ENCODE assay signal across 9 cellular contexts in genomic region chr9:114397219-114397847, GRCh38. TPM values are rescaled to one million over a fixed set of nuclear protein-coding genes. Genes with fewer than 3 reads are reported as not detected.
DNase-seq lines count a peak whose midpoint lies in the region; ATAC-seq and TF ChIP-seq lines count a peak whose summit lies in the region.
"Had no signal": no experiment of that assay in that cellular context is flagged by ENCODE, and none has a peak within 500 bp of the region (broad histone marks: within the 10 kb centered on the region; RNA-seq: fewer than 3 reads in every experiment).

No MANE protein-coding gene starts in this region.

- H3K27ac ChIP-seq in naive thymus-derived CD4-positive, alpha-beta T cell (ENCODE audit: low read depth, low read length) = peak overlapping the region; percentile 97

- intact Hi-C loops in naive thymus-derived CD4-positive, alpha-beta T cell (cut with micrococcal nuclease) = loop anchor here (1.0 to 5.0 kb wide), 2 partner anchors 9 to 35 kb away; no protein-coding TSS in a partner anchor

- no peaks in the 10 kb centered on the region for H3K27me3 ChIP-seq in naive thymus-derived CD4-positive, alpha-beta T cell (ENCODE audit: control insufficient read depth in 2 of 2, insufficient read depth in 2 of 2, low read length in 2 of 2)

- H3K4me1 ChIP-seq in naive thymus-derived CD4-positive, alpha-beta T cell (ENCODE audit: control insufficient read depth in 2 of 2, insufficient read depth in 2 of 2, low read length in 2 of 2) = peaks cover 32 to 51% of the 10 kb centered on the region in 2 donors

- H3K9me3 Mint-ChIP-seq in central memory CD8-positive, alpha-beta T cell = no peaks in the 10 kb centered on the region
- H3K9me3 Mint-ChIP-seq in naive thymus-derived CD4-positive, alpha-beta T cell = no peaks in the 10 kb centered on the region

- POLR2A ChIA-PET in naive thymus-derived CD4-positive, alpha-beta T cell (lab: Charles Lee) = interaction anchor here (0.6 to 33.2 kb wide), 7 partner anchors 14 to 1119 kb away, joined by 3 to 978 read pairs (median 3); partner anchors contain the start of gene AKNA

- H3K9me3 ChIP-seq in naive thymus-derived CD4-positive, alpha-beta T cell (ENCODE audit: control insufficient read depth in 2 of 3, low read length in 3 of 3) = no peaks in the 10 kb centered on the region

- peaks cover 29% of the 10 kb centered on the region for H3K36me3 Mint-ChIP-seq in central memory CD8-positive, alpha-beta T cell (ENCODE audit: insufficient read depth)
- H3K36me3 Mint-ChIP-seq in naive thymus-derived CD4-positive, alpha-beta T cell = peaks cover 0 to 22% (median 0%) of the 10 kb centered on the region in 5 donors

- peaks cover 47% of the 10 kb centered on the region for H3K4me1 Mint-ChIP-seq in central memory CD8-positive, alpha-beta T cell
- H3K4me1 Mint-ChIP-seq in naive thymus-derived CD4-positive, alpha-beta T cell = peaks cover 47 to 55% (median 53%) of the 10 kb centered on the region in 7 donors

- no peak for DNase-seq in AG10803 (ENCODE audit: low read depth)
- DNase-seq in HuH-7.5 (ENCODE audit: low spot score) = peak; percentile 38
- DNase-seq in central memory CD8-positive, alpha-beta T cell (ENCODE audit: low spot score in 2 of 2) = no peak
- no peak for DNase-seq in naive thymus-derived CD4-positive, alpha-beta T cell
- DNase-seq in kidney glomerular epithelial cell (lab: John Stamatoyannopoulos, UW) = no peak
- no peak for DNase-seq in hippocampal formation (lab: John Stamatoyannopoulos, UW)
- DNase-seq in GM10266 (ENCODE audit: extremely low spot score) = no peak
- DNase-seq in GM19238 (ENCODE audit: insufficient read length, low spot score) = no peak
- DNase-seq: HCEC 1CT had no signal

- H3K27ac Mint-ChIP-seq in central memory CD8-positive, alpha-beta T cell (ENCODE audit: low read depth) = peak overlapping the region; percentile 99
- peak overlapping the region; percentile 88 to 99 (median 97) for H3K27ac Mint-ChIP-seq in naive thymus-derived CD4-positive, alpha-beta T cell

- CTCF ChIA-PET in naive thymus-derived CD4-positive, alpha-beta T cell (lab: Charles Lee) = interaction anchor here (0.8 to 1.5 kb wide), 5 partner anchors 8 to 256 kb away, joined by 4 to 6 read pairs (median 5); partner anchors contain the start of gene TMEM268

- peaks cover 0 to 3% (median 0%) of the 10 kb centered on the region in 3 experiments for H3K36me3 ChIP-seq in naive thymus-derived CD4-positive, alpha-beta T cell (ENCODE audit: control insufficient read depth in 2 of 3, insufficient read depth in 3 of 3, low read length in 3 of 3)

- peak overlapping the region; percentile 98 for H3K4me3 Mint-ChIP-seq in central memory CD8-positive, alpha-beta T cell
- peak overlapping the region; percentile 86 to 99 (median 96) for H3K4me3 Mint-ChIP-seq in naive thymus-derived CD4-positive, alpha-beta T cell

- peak overlapping the region; percentile 93 for H3K4me3 ChIP-seq in AG10803 (ENCODE audit: low read length)
- H3K4me3 ChIP-seq in naive thymus-derived CD4-positive, alpha-beta T cell (ENCODE audit: low read length) = peak overlapping the region; percentile 98

- no peaks in the 10 kb centered on the region for H3K27me3 Mint-ChIP-seq in central memory CD8-positive, alpha-beta T cell
- H3K27me3 Mint-ChIP-seq in naive thymus-derived CD4-positive, alpha-beta T cell = no peaks in the 10 kb centered on the region

- ATAC-seq in central memory CD8-positive, alpha-beta T cell (replicated peaks; ENCODE audit: extremely low read depth, poor library complexity, severe bottlenecking) = peak; percentile 2
- no peak for ATAC-seq in naive thymus-derived CD4-positive, alpha-beta T cell

- TF ChIP-seq CTCF in AG10803 (conservative IDR thresholded peaks at IDR 0.05; ENCODE audit: low read length) (no peak), GM10266 (IDR thresholded peaks at IDR 0.05; ENCODE audit: control insufficient read depth, insufficient read depth, low read depth, missing control alignments) (no peak)

RNA-seq across cellular contexts. Expression of gene AKNA, which starts 9.6 kb away (rescaled TPM):
- 100 to 1,000 TPM; 276 to 403 (median 375) TPM for total RNA-seq in naive thymus-derived CD4-positive, alpha-beta T cell
- polyA plus RNA-seq in naive thymus-derived CD4-positive, alpha-beta T cell = 10 to 100 TPM; 20.5 to 39.6 TPM
